18 cellular contexts compared by ENCODE assay signal in the genomic region with DNA sequence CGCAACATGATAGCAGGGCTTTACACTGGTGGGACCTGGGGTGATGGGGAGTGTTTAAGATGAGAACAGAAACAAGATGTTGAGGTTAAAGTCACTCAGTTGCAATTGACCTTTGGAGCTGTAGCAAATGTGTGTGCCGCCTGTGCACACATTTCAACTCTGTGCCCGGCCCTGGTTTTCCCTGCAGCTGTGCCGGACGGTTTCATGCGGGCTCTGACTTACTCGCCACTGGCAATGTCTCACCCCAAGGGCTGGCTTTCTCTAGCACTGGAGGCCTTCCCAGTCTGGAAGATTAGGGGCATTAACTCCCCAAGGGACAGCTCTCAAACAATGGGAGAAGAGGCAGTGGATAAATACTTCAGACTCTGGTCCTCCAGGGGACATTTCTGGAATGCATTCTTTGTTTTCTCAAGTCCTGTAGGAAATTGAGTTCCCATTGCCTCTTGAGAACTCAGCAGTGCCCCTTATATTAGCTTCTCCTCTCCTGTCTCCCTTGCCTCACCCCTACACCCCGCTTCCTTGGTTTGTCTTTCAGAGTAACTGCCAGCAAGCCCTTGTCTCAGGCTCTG.
"Had no signal": no experiment of that assay in that cellular context is flagged by ENCODE, and none has a peak within 500 bp of the region (broad histone marks: within the 10 kb centered on the region; RNA-seq: fewer than 3 reads in every experiment).

No MANE protein-coding gene starts in this region.

- H3K4me1 Mint-ChIP-seq: activated CD4-positive, alpha-beta T cell treated with anti-CD3 and anti-CD28 coated beads, Interleukin-2, amount 10 ng/mL, durations not matched to agents 24 days and 14 days; activated naive CD8-positive, alpha-beta T cell treated with anti-CD3 and anti-CD28 coated beads for 36 hours; activated T-helper 17 cell treated with anti-CD3 and anti-CD28 coated beads, Interleukin-2, amount 50 U/mL, for 72 hours; naive thymus-derived CD4-positive, alpha-beta T cell had no signal

- H3K27me3 ChIP-seq: foreskin keratinocyte, neutrophil had no signal

- H3K4me3 ChIP-seq: left ventricle myocardium inferior, thoracic aorta had no signal

- DNase-seq: activated CD4-positive, alpha-beta T cell treated with anti-CD3 and anti-CD28 coated beads, Interleukin-2, amount 10 ng/mL, durations not matched to agents 24 days and 14 days; activated CD8-positive, alpha-beta T cell treated with anti-CD3 and anti-CD28 coated beads for 36 hours; activated naive CD4-positive, alpha-beta T cell; activated naive CD8-positive, alpha-beta T cell treated with anti-CD3 and anti-CD28 coated beads for 36 hours; activated T-cell treated with anti-CD3 and anti-CD28 coated beads, Interleukin-2, amount 50 U/mL, for 1 hour; amygdala; foreskin keratinocyte; glutamatergic neuron; hypothalamus; left ventricle myocardium inferior; naive thymus-derived CD4-positive, alpha-beta T cell; stimulated activated naive B cell treated with anti-CD40 and anti-IgM and Interleukin-4, amounts not matched to agents 10 μg/mL and 1 μg/mL and 100 μg/mL, for 72 hours had no signal

- H3K36me3 ChIP-seq: left ventricle myocardium inferior, neutrophil, thoracic aorta had no signal

- H3K9ac ChIP-seq: parathyroid adenoma had no signal

- H3K4me1 ChIP-seq: foreskin keratinocyte, left ventricle myocardium inferior, parathyroid adenoma had no signal

- H3K9me3 Mint-ChIP-seq: activated CD4-positive, alpha-beta T cell treated with anti-CD3 and anti-CD28 coated beads, Interleukin-2, amount 10 ng/mL, durations not matched to agents 24 days and 14 days; activated CD8-positive, alpha-beta T cell treated with anti-CD3 and anti-CD28 coated beads for 36 hours; activated naive CD8-positive, alpha-beta T cell treated with anti-CD3 and anti-CD28 coated beads for 36 hours; activated T-helper 17 cell treated with anti-CD3 and anti-CD28 coated beads, Interleukin-2, amount 50 U/mL, for 72 hours; stimulated activated naive B cell treated with anti-CD40 and anti-IgM and Interleukin-4, amounts not matched to agents 10 μg/mL and 1 μg/mL and 100 μg/mL, for 72 hours; T-helper 1 cell treated with Interleukin-12 subunit alpha and Interleukin-12 subunit beta and Interleukin-4 antibody, amounts not matched to agents 30 μg/mL and 1 μg/mL, for 36 hours had no signal

- ATAC-seq: activated CD8-positive, alpha-beta T cell treated with anti-CD3 and anti-CD28 coated beads for 36 hours; activated T-helper 17 cell treated with anti-CD3 and anti-CD28 coated beads, Interleukin-2, amount 50 U/mL, for 72 hours; foreskin keratinocyte; naive thymus-derived CD4-positive, alpha-beta T cell; stimulated activated naive B cell treated with anti-CD40 and anti-IgM and Interleukin-4, amounts not matched to agents 10 μg/mL and 1 μg/mL and 100 μg/mL, for 72 hours had no signal

- H3K4me3 Mint-ChIP-seq: activated CD4-positive, alpha-beta T cell treated with anti-CD3 and anti-CD28 coated beads, Interleukin-2, amount 10 ng/mL, durations not matched to agents 24 days and 14 days; activated CD8-positive, alpha-beta T cell treated with anti-CD3 and anti-CD28 coated beads for 36 hours; activated naive CD8-positive, alpha-beta T cell treated with anti-CD3 and anti-CD28 coated beads for 36 hours; activated T-helper 17 cell treated with anti-CD3 and anti-CD28 coated beads, Interleukin-2, amount 50 U/mL, for 72 hours; naive thymus-derived CD4-positive, alpha-beta T cell; stimulated activated naive B cell treated with anti-CD40 and anti-IgM and Interleukin-4, amounts not matched to agents 10 μg/mL and 1 μg/mL and 100 μg/mL, for 72 hours; T-helper 1 cell treated with Interleukin-12 subunit alpha and Interleukin-12 subunit beta and Interleukin-4 antibody, amounts not matched to agents 30 μg/mL and 1 μg/mL, for 36 hours had no signal

- H3K9me3 ChIP-seq: left ventricle myocardium inferior, neutrophil, thoracic aorta had no signal

- H3K36me3 Mint-ChIP-seq: activated naive CD8-positive, alpha-beta T cell treated with anti-CD3 and anti-CD28 coated beads for 36 hours; naive thymus-derived CD4-positive, alpha-beta T cell had no signal

- H3K27ac Mint-ChIP-seq: activated CD4-positive, alpha-beta T cell treated with anti-CD3 and anti-CD28 coated beads, Interleukin-2, amount 10 ng/mL, durations not matched to agents 24 days and 14 days; activated CD8-positive, alpha-beta T cell treated with anti-CD3 and anti-CD28 coated beads for 36 hours; activated naive CD8-positive, alpha-beta T cell treated with anti-CD3 and anti-CD28 coated beads for 36 hours; activated T-helper 17 cell treated with anti-CD3 and anti-CD28 coated beads, Interleukin-2, amount 50 U/mL, for 72 hours; stimulated activated naive B cell treated with anti-CD40 and anti-IgM and Interleukin-4, amounts not matched to agents 10 μg/mL and 1 μg/mL and 100 μg/mL, for 72 hours; T-helper 1 cell treated with Interleukin-12 subunit alpha and Interleukin-12 subunit beta and Interleukin-4 antibody, amounts not matched to agents 30 μg/mL and 1 μg/mL, for 36 hours had no signal

- FAIRE-seq: urothelium cell line had no signal

- H3K27me3 Mint-ChIP-seq: activated CD4-positive, alpha-beta T cell treated with anti-CD3 and anti-CD28 coated beads, Interleukin-2, amount 10 ng/mL, durations not matched to agents 24 days and 14 days; activated CD8-positive, alpha-beta T cell treated with anti-CD3 and anti-CD28 coated beads for 36 hours; activated naive CD8-positive, alpha-beta T cell treated with anti-CD3 and anti-CD28 coated beads for 36 hours; stimulated activated naive B cell treated with anti-CD40 and anti-IgM and Interleukin-4, amounts not matched to agents 10 μg/mL and 1 μg/mL and 100 μg/mL, for 72 hours had no signal

- H3K27ac ChIP-seq: foreskin keratinocyte, left ventricle myocardium inferior, neutrophil, parathyroid adenoma, thoracic aorta had no signal
